Comparison of ENCODE assay signal across 8 cellular contexts in genomic region chr1:31296486-31297272, GRCh38. TPM values are rescaled to one million over a fixed set of nuclear protein-coding genes. Genes with fewer than 3 reads are reported as not detected.
DNase-seq lines count a peak whose midpoint lies in the region; ATAC-seq, FAIRE-seq and TF ChIP-seq lines count a peak whose summit lies in the region.

SNRNP40 (minus strand) TSS chr1:31296788; CDS start chr1:31296751, 37 bp downstream.
A gene with protein sequence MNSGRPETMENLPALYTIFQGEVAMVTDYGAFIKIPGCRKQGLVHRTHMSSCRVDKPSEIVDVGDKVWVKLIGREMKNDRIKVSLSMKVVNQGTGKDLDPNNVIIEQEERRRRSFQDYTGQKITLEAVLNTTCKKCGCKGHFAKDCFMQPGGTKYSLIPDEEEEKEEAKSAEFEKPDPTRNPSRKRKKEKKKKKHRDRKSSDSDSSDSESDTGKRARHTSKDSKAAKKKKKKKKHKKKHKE (plus strand): TSS chr1:31297032. CDS start chr1:31310099, 13,067 bp downstream.

- intact Hi-C loops in left colon (cut with DNase I, micrococcal nuclease), result no loop called here

- FAIRE-seq in GM19239 (lab: Jason Lieb, UNC), result peak; percentile 99

- ATAC-seq in HG03457 (IDR thresholded peaks at IDR 0.05; ENCODE audit: unreplicated experiment) (peak; percentile 91), left colon (peak; percentile 97)

- no peaks in the 10 kb centered on the region for H3K27me3 ChIP-seq in BJ (ENCODE audit: control insufficient read depth, insufficient read depth, low read length)

- POLR2A ChIA-PET in BJ (lab: Charles Lee), result interaction anchor here (0.5 to 0.8 kb wide), 3 partner anchors 10 to 101 kb away, joined by 3 to 6 read pairs (median 6); no protein-coding TSS in a partner anchor

- DNase-seq in BJ (ENCODE audit: low read depth) (peak; percentile 99), GM19239 (ENCODE audit: insufficient read length, low spot score) (peak; percentile 87), NCI-H524 treated with DMSO at 0.1 percent for 48 hours (lab: John Stamatoyannopoulos, UW) (peak; percentile 93), coronary artery (ENCODE audit: low spot score) (peak; percentile 97), left colon (peak; percentile 92 to 96)
- peak; percentile 94 for DNase-seq in activated CD4-positive, alpha-beta T cell treated with anti-CD3 and anti-CD28 coated beads for 48 hours
- peak; percentile 88 to 93 for DNase-seq in stimulated activated CD4-positive, alpha-beta T cell treated with anti-CD3 and anti-CD28 coated beads, Interleukin-2, amount 100 ng/mL, for 24 hours

- H3K36me3 ChIP-seq in BJ (ENCODE audit: control insufficient read depth, insufficient read depth, low read length), result peaks cover 3% of the 10 kb centered on the region

- TF ChIP-seq CTCF in BJ (IDR thresholded peaks at IDR 0.05; ENCODE audit: insufficient read depth, low read depth, low read length), result peak; percentile 23; the same call in 1 of the 2 replicates
- TF ChIP-seq CTCF in coronary artery (IDR thresholded peaks at IDR 0.05), result no peak

- CTCF ChIA-PET in BJ (lab: Yijun Ruan, JAX), result interaction anchor here (0.6 to 1.5 kb wide), 6 partner anchors 10 to 1175 kb away, joined by 3 to 7 read pairs (median 3); no protein-coding TSS in a partner anchor

- peak within 1 kb of the TSS; percentile 85 to 92 for H3K27ac ChIP-seq in coronary artery

- H3K4me3 ChIP-seq in BJ (ENCODE audit: low read depth, low read length), result peak within 1 kb of the TSS; percentile 91
- H3K4me3 ChIP-seq in coronary artery, result peak within 1 kb of the TSS; percentile 92

RNA-seq across cellular contexts. Expression of gene SNRNP40, which starts in this region (rescaled TPM):
- polyA plus RNA-seq in BJ (2011; rRNA removed), result 42.1 and 55.2 TPM in 2 replicates
- 45.5 and 57.3 TPM in 2 replicates for polyA minus RNA-seq in BJ (2011; rRNA and poly(A)+ RNA removed)
- 10 to 100 TPM; 22.5 to 31.8 TPM for total RNA-seq in left colon

RNA-seq across cellular contexts. Expression of the second gene that starts in this region (rescaled TPM):
- 39.2 and 51.0 TPM in 2 replicates for polyA plus RNA-seq in BJ (2011; rRNA removed)
- polyA minus RNA-seq in BJ (2011; rRNA and poly(A)+ RNA removed), result 9.9 and 12.1 TPM in 2 replicates
- total RNA-seq in left colon, result 10 to 100 TPM; 14.4 to 19.4 TPM

Comparison
In these comparisons a context has a peak if more than half of its experiments do, and no peak if none do; other contexts are left out.
1. Peak in every context shown above with its lines: DNase-seq, ATAC-seq, H3K4me3 ChIP-seq and H3K27ac ChIP-seq.